2 cellular contexts compared by ENCODE assay signal in genomic region chr4:143302526-143302925, GRCh38.
TF ChIP-seq lines count a peak whose summit lies in the region.

No MANE protein-coding gene starts in this region.

TF ChIP-seq in GM23338, 12 proteins besides CTCF, POLR2A, EP300 and RAD21:
- no peak for TF ChIP-seq ETS1 (IDR thresholded peaks at IDR 0.05)
- TF ChIP-seq EZH2phosphoT487 (IDR thresholded peaks at IDR 0.05; ENCODE audit: unreplicated experiment) = no peak
- TF ChIP-seq ZNF114 (CRISPR knock-in tag; IDR thresholded peaks at IDR 0.05) = no peak
- TF ChIP-seq STAT1 (IDR thresholded peaks at IDR 0.05; ENCODE audit: unreplicated experiment) = no peak
- TF ChIP-seq CREB1 (CRISPR knock-in tag; IDR thresholded peaks at IDR 0.05; ENCODE audit: low read depth) = no peak
- no peak for TF ChIP-seq NANOG (IDR thresholded peaks at IDR 0.05; ENCODE audit: borderline replicate concordance)
- TF ChIP-seq REST (IDR thresholded peaks at IDR 0.05; ENCODE audit: unreplicated experiment) = no peak
- TF ChIP-seq ZNF462 (CRISPR knock-in tag; IDR thresholded peaks at IDR 0.05) = no peak
- TF ChIP-seq POLR2AphosphoS5 (IDR thresholded peaks at IDR 0.05; ENCODE audit: low read depth) = no peak
- no peak for TF ChIP-seq ZNF331 (CRISPR knock-in tag; IDR thresholded peaks at IDR 0.05; ENCODE audit: low read depth)
- TF ChIP-seq JUNB (IDR thresholded peaks at IDR 0.05; ENCODE audit: unreplicated experiment) = no peak
- TF ChIP-seq EZH2 (IDR thresholded peaks at IDR 0.05; ENCODE audit: low read depth, unreplicated experiment) = no peak

TF ChIP-seq in WTC11, 78 proteins besides CTCF, POLR2A, EP300 and RAD21 (continued from another document):
- TF ChIP-seq USF1 (CRISPR knock-in tag; IDR thresholded peaks at IDR 0.05) = no peak
- no peak for TF ChIP-seq MXD4 (CRISPR knock-in tag; IDR thresholded peaks at IDR 0.05; ENCODE audit: borderline replicate concordance)
- TF ChIP-seq ZNF281 (CRISPR knock-in tag; IDR thresholded peaks at IDR 0.05) = no peak
- no peak for TF ChIP-seq IRF1 (CRISPR knock-in tag; IDR thresholded peaks at IDR 0.05)
- TF ChIP-seq PRRX2 (CRISPR knock-in tag; IDR thresholded peaks at IDR 0.05) = no peak
- no peak for TF ChIP-seq USF2 (CRISPR knock-in tag; IDR thresholded peaks at IDR 0.05)
TF ChIP-seq in WTC11: peak in this region for 0.
